Comparison of ENCODE assay signal across 19 cellular contexts in genomic region chr17:73028311-73028755, GRCh38.
DNase-seq lines count a peak whose midpoint lies in the region; ATAC-seq and TF ChIP-seq lines count a peak whose summit lies in the region.
"Had no signal": no experiment of that assay in that cellular context is flagged by ENCODE, and none has a peak within 500 bp of the region (broad histone marks: within the 10 kb centered on the region; RNA-seq: fewer than 3 reads in every experiment).

No MANE protein-coding gene starts in this region.

- no peak overlapping the region for H3K4me3 ChIP-seq in BLaER1 treated with 17β-estradiol and CSF1 and Interleukin-3, amounts not matched to agents 10 nM and 100 nM
- H3K4me3 ChIP-seq in foreskin fibroblast (ENCODE audit: low read depth in 1 of 2, low read length in 2 of 2) = no peak overlapping the region
- H3K4me3 ChIP-seq: psoas muscle, thoracic aorta had no signal

- no peaks in the 10 kb centered on the region for H3K4me1 Mint-ChIP-seq in mesothelial cell of epicardium
- H3K4me1 Mint-ChIP-seq: activated CD4-positive, alpha-beta T cell treated with anti-CD3 and anti-CD28 coated beads, Interleukin-2, amount 10 ng/mL, durations not matched to agents 24 days and 14 days had no signal

- peaks cover 3% of the 10 kb centered on the region for H3K36me3 Mint-ChIP-seq in mesothelial cell of epicardium

- ATAC-seq in SK-N-SH treated with all-trans-retinoic acid at 6 μM for 48 hours = peak; percentile 59
- ATAC-seq: activated naive CD4-positive, alpha-beta T cell treated with anti-CD3 and anti-CD28 coated beads, Interleukin-2, amount 50 U/mL, for 72 hours; psoas muscle had no signal

- in situ Hi-C loops in G401 (cut with HindIII; ENCODE audit: low sequenced_read_pairs) = no loop called here

- H3K27ac ChIP-seq in BLaER1 treated with 17β-estradiol and CSF1 and Interleukin-3, amounts not matched to agents 10 nM and 100 nM = 0 out of 22 replicates have a peak overlapping the region, but pooled peaks of 3 of the 11 experiments have one; percentile 8 to 40 (median 16)
- H3K27ac ChIP-seq: psoas muscle, thoracic aorta had no signal

- TF ChIP-seq CTCF in foreskin fibroblast (IDR thresholded peaks at IDR 0.05; ENCODE audit: low read depth, low read length) = no peak
- TF ChIP-seq CTCF in mesothelial cell of epicardium (IDR thresholded peaks at IDR 0.05; ENCODE audit: unreplicated experiment) = no peak

- no peak overlapping the region for H3K27ac Mint-ChIP-seq in mesothelial cell of epicardium
- H3K27ac Mint-ChIP-seq: activated CD4-positive, alpha-beta T cell treated with anti-CD3 and anti-CD28 coated beads, Interleukin-2, amount 10 ng/mL, durations not matched to agents 24 days and 14 days; activated naive CD4-positive, alpha-beta T cell treated with anti-CD3 and anti-CD28 coated beads, Interleukin-2, amount 50 U/mL, for 72 hours had no signal

- peaks cover 0 to 12% (median 4%) of the 10 kb centered on the region in 11 experiments; a peak in 7 of 22 replicates for H4K20me1 ChIP-seq in BLaER1 treated with 17β-estradiol and CSF1 and Interleukin-3, amounts not matched to agents 10 nM and 100 nM

- H3K4me2 ChIP-seq in BLaER1 treated with 17β-estradiol and CSF1 and Interleukin-3, amounts not matched to agents 10 nM and 100 nM = peak overlapping the region; percentile 21 to 85 (median 71)

- peaks cover 0 to 14% (median 8%) of the 10 kb centered on the region in 11 experiments; a peak in 17 of 22 replicates for H3K9me3 ChIP-seq in BLaER1 treated with 17β-estradiol and CSF1 and Interleukin-3, amounts not matched to agents 10 nM and 100 nM (replicated peaks in 1 of 11)
- H3K9me3 ChIP-seq: psoas muscle, thoracic aorta had no signal

- no peak overlapping the region for H3K4me3 Mint-ChIP-seq in mesothelial cell of epicardium
- H3K4me3 Mint-ChIP-seq: activated CD4-positive, alpha-beta T cell treated with anti-CD3 and anti-CD28 coated beads, Interleukin-2, amount 10 ng/mL, durations not matched to agents 24 days and 14 days had no signal

- H3K27me3 Mint-ChIP-seq in mesothelial cell of epicardium (ENCODE audit: low read depth) = no peaks in the 10 kb centered on the region
- H3K27me3 Mint-ChIP-seq: activated CD4-positive, alpha-beta T cell treated with anti-CD3 and anti-CD28 coated beads, Interleukin-2, amount 10 ng/mL, durations not matched to agents 24 days and 14 days had no signal

- no peak overlapping the region for H3K9ac ChIP-seq in BLaER1 treated with 17β-estradiol and CSF1 and Interleukin-3, amounts not matched to agents 10 nM and 100 nM

- DNase-seq in foreskin fibroblast (peak; percentile 44 to 56), mucosa of gallbladder (ENCODE audit: low spot score) (peak; percentile 28), NCI-H1930 (lab: John Stamatoyannopoulos, UW) (no peak), mesothelial cell of epicardium (ENCODE audit: low spot score in 2 of 2, unreplicated experiment in 2 of 2) (no peak), G401 (ENCODE audit: low spot score) (no peak), NCI-H2029 treated with DMSO at 0.1 percent for 48 hours (lab: John Stamatoyannopoulos, UW) (no peak)
- DNase-seq: activated CD4-positive, alpha-beta T cell treated with anti-CD3 and anti-CD28 coated beads, Interleukin-2, amount 10 ng/mL, durations not matched to agents 24 days and 14 days; activated T-cell treated with anti-CD3 and anti-CD28 coated beads for 4 hours; DMS79 treated with DMSO at 0.1 percent for 48 hours; KBM-7; NCI-H1417; NCI-H748 treated with DMSO at 0.1 percent for 48 hours; psoas muscle; stimulated activated CD4-positive, alpha-beta T cell treated with anti-CD3 and anti-CD28 coated beads, Interleukin-1b, Interleukin-23, amount 100 ng/mL, for 48 hours; T-helper 9 cell had no signal

- H3K36me3 ChIP-seq in BLaER1 treated with 17β-estradiol and CSF1 and Interleukin-3, amounts not matched to agents 10 nM and 100 nM = peaks cover 23 to 41% (median 30%) of the 10 kb centered on the region in 11 experiments; a peak in 21 of 22 replicates

- no peaks in the 10 kb centered on the region for H3K9me3 Mint-ChIP-seq in mesothelial cell of epicardium
- H3K9me3 Mint-ChIP-seq: activated CD4-positive, alpha-beta T cell treated with anti-CD3 and anti-CD28 coated beads, Interleukin-2, amount 10 ng/mL, durations not matched to agents 24 days and 14 days; activated naive CD4-positive, alpha-beta T cell treated with anti-CD3 and anti-CD28 coated beads, Interleukin-2, amount 50 U/mL, for 72 hours had no signal

- H3K27me3 ChIP-seq in BLaER1 treated with 17β-estradiol and CSF1 and Interleukin-3, amounts not matched to agents 10 nM and 100 nM = no peaks in the 10 kb centered on the region

- H3K4me1 ChIP-seq in BLaER1 treated with 17β-estradiol and CSF1 and Interleukin-3, amounts not matched to agents 10 nM and 100 nM = peaks cover 13 to 25% (median 21%) of the 10 kb centered on the region in 10 experiments

TF ChIP-seq in SK-N-SH treated with all-trans-retinoic acid at 6 μM for 48 hours, 23 proteins besides CTCF, POLR2A, EP300 and RAD21:
- TF ChIP-seq SNAI2 (CRISPR knock-in tag; IDR thresholded peaks at IDR 0.05) = no peak
- TF ChIP-seq ZFP3 (CRISPR knock-in tag; IDR thresholded peaks at IDR 0.05) = no peak

Comparison
In these comparisons a context has a peak if more than half of its experiments do, and no peak if none do; other contexts are left out.
1. DNase-seq: peak in foreskin fibroblast (2 of 2) and mucosa of gallbladder (single experiment); none in NCI-H1930 (0 of 2), mesothelial cell of epicardium (0 of 2), G401 (single experiment) and NCI-H2029 treated with DMSO at 0.1 percent for 48 hours (single experiment).